ENCODE assay signal across 19 cellular contexts in genomic region chr13:33250594-33250993, GRCh38. TPM values are rescaled to one million over a fixed set of nuclear protein-coding genes. Genes with fewer than 3 reads are reported as not detected.
A peak's percentile ranks its signal among the peaks of the same experiment; 100 is the strongest.
DNase-seq lines count a peak whose midpoint lies in the region; ATAC-seq and TF ChIP-seq lines count a peak whose summit lies in the region.
"Had no signal": no experiment of that assay in that cellular context is flagged by ENCODE, and none has a peak within 500 bp of the region (broad histone marks: within the 10 kb centered on the region; RNA-seq: fewer than 3 reads in every experiment).

No MANE protein-coding gene starts in this region.

- TF ChIP-seq POLR2A in stomach (IDR thresholded peaks at IDR 0.05), result no peak

- H3K4me3 ChIP-seq in stomach (no peak overlapping the region), aorta (ENCODE audit: low read length in 2 of 2) (no peak overlapping the region)
- H3K4me3 ChIP-seq: SK-N-MC had no signal

- no peaks in the 10 kb centered on the region for H3K27me3 Mint-ChIP-seq in type B pancreatic cell

- TF ChIP-seq CTCF in foreskin keratinocyte (conservative IDR thresholded peaks at IDR 0.05) (no peak), stomach (IDR thresholded peaks at IDR 0.05) (no peak), type B pancreatic cell (conservative IDR thresholded peaks at IDR 0.05) (no peak), omental fat pad (IDR thresholded peaks at IDR 0.05) (no peak)

- H3K36me3 Mint-ChIP-seq in type B pancreatic cell, result peaks cover 9% of the 10 kb centered on the region
- H3K36me3 Mint-ChIP-seq: CD4-positive, CD25-positive, alpha-beta regulatory T cell; stimulated activated effector memory CD8-positive, alpha-beta T cell treated with anti-CD3 and anti-CD28 coated beads, Interleukin-12 subunit alpha, Interleukin-12 subunit beta, amount 100 ng/mL, for 72 hours had no signal

- H3K36me3 ChIP-seq in stomach, result no peaks in the 10 kb centered on the region
- no peaks in the 10 kb centered on the region for H3K36me3 ChIP-seq in aorta (ENCODE audit: control insufficient read depth in 1 of 2, insufficient read depth in 2 of 2, low read length in 1 of 2)

- no peaks in the 10 kb centered on the region for H3K27me3 ChIP-seq in foreskin keratinocyte
- no peaks in the 10 kb centered on the region for H3K27me3 ChIP-seq in stomach
- H3K27me3 ChIP-seq in aorta (ENCODE audit: control insufficient read depth in 1 of 2, insufficient read depth in 2 of 2, low read length in 1 of 2), result no peaks in the 10 kb centered on the region

- H3K9me3 Mint-ChIP-seq in type B pancreatic cell, result no peaks in the 10 kb centered on the region
- H3K9me3 Mint-ChIP-seq: CD4-positive, CD25-positive, alpha-beta regulatory T cell; stimulated activated effector memory CD8-positive, alpha-beta T cell treated with anti-CD3 and anti-CD28 coated beads, Interleukin-12 subunit alpha, Interleukin-12 subunit beta, amount 100 ng/mL, for 72 hours had no signal

- H3K27ac Mint-ChIP-seq in type B pancreatic cell, result no peak overlapping the region
- H3K27ac Mint-ChIP-seq: CD4-positive, CD25-positive, alpha-beta regulatory T cell; stimulated activated effector memory CD8-positive, alpha-beta T cell treated with anti-CD3 and anti-CD28 coated beads, Interleukin-12 subunit alpha, Interleukin-12 subunit beta, amount 100 ng/mL, for 72 hours had no signal

- H3K4me3 Mint-ChIP-seq in type B pancreatic cell, result no peak overlapping the region
- H3K4me3 Mint-ChIP-seq: CD4-positive, CD25-positive, alpha-beta regulatory T cell; stimulated activated effector memory CD8-positive, alpha-beta T cell treated with anti-CD3 and anti-CD28 coated beads, Interleukin-12 subunit alpha, Interleukin-12 subunit beta, amount 100 ng/mL, for 72 hours had no signal

- H3K27ac ChIP-seq in angular gyrus (ENCODE audit: low read depth, low read length) (peak overlapping the region; percentile 29), foreskin keratinocyte (peak overlapping the region; percentile 9), stomach (peak overlapping the region in 3 of 5 donors; percentile 34 to 60 (median 60)), aorta (ENCODE audit: low read depth in 1 of 2, low read length in 2 of 2) (peak overlapping the region in 1 of 2 donors; percentile 22)
- H3K27ac ChIP-seq: KMS-11, SK-N-MC had no signal

- no peak for DNase-seq in foreskin keratinocyte
- no peak for DNase-seq in stomach
- no peak for DNase-seq in aorta
- no peak for DNase-seq in type B pancreatic cell (ENCODE audit: extremely low spot score, unreplicated experiment)
- no peak for DNase-seq in activated effector memory CD4-positive, alpha-beta T cell treated with anti-CD3 and anti-CD28 coated beads, Interleukin-2, amount 50 U/mL, for 16 hours
- no peak for DNase-seq in omental fat pad (ENCODE audit: low spot score)
- DNase-seq: activated CD4-positive, CD25-positive, alpha-beta regulatory T cell; activated CD8-positive, alpha-beta memory T cell treated with anti-CD3 and anti-CD28 coated beads, Interleukin-2, amount 50 U/mL, for 48 hours; activated naive CD4-positive, alpha-beta T cell treated with anti-CD3 and anti-CD28 coated beads, Interleukin-2, amount 50 U/mL, for 16 hours; CD4-positive, CD25-positive, alpha-beta regulatory T cell; cerebellar nuclear complex; NCI-H2081 treated with DMSO at 0.1 percent for 48 hours; posterior cingulate gyrus; stimulated activated CD4-positive, alpha-beta T cell treated with anti-CD3 and anti-CD28 coated beads, Interleukin-2, amount 100 ng/mL, for 48 hours had no signal

- TF ChIP-seq EP300 in stomach (IDR thresholded peaks at IDR 0.05), result no peak

- H3K4me1 ChIP-seq in foreskin keratinocyte, result peaks cover 37% of the 10 kb centered on the region
- peaks cover 0 to 59% (median 15%) of the 10 kb centered on the region in 4 donors for H3K4me1 ChIP-seq in stomach
- H3K4me1 ChIP-seq in aorta (ENCODE audit: control insufficient read depth in 1 of 2, insufficient read depth in 2 of 2, low read length in 2 of 2), result peaks cover 0 to 4% of the 10 kb centered on the region in 2 donors

- ATAC-seq in GM21529 (IDR thresholded peaks at IDR 0.05; ENCODE audit: unreplicated experiment), result peak; percentile 7
- ATAC-seq in foreskin keratinocyte, result no peak
- no peak for ATAC-seq in aorta (ENCODE audit: low FRiP score)
- ATAC-seq in omental fat pad (ENCODE audit: low FRiP score), result no peak

- peaks cover 9% of the 10 kb centered on the region for H3K4me1 Mint-ChIP-seq in type B pancreatic cell (ENCODE audit: unreplicated experiment)
- H3K4me1 Mint-ChIP-seq: CD4-positive, CD25-positive, alpha-beta regulatory T cell; stimulated activated effector memory CD8-positive, alpha-beta T cell treated with anti-CD3 and anti-CD28 coated beads, Interleukin-12 subunit alpha, Interleukin-12 subunit beta, amount 100 ng/mL, for 72 hours had no signal

- intact Hi-C loops in stomach (cut with DNase I; ENCODE audit: low total_unique reads), result no loop called here
- intact Hi-C loops in aorta (cut with DNase I), result no loop called here

- H3K9me3 ChIP-seq in stomach (no peaks in the 10 kb centered on the region), aorta (ENCODE audit: control insufficient read depth, low read length) (no peaks in the 10 kb centered on the region)

RNA-seq across cellular contexts. Expression of gene STARD13, which starts 35.0 kb away (rescaled TPM):
- total RNA-seq in foreskin keratinocyte (12.6 and 13.2 TPM in 2 replicates), stomach (100 to 1,000 TPM in 1 of 5 donors, 10 to 100 TPM in 4; 41.3 to 158 (median 54.3) TPM), aorta (10 to 100 TPM; 62.4 to 85.5 TPM), type B pancreatic cell (ENCODE audit: low replicate concordance) (12.1 and 24.7 TPM in 2 replicates), omental fat pad (10 to 100 TPM; 31.1 to 63.4 (median 38.9) TPM)
- polyA plus RNA-seq in foreskin keratinocyte (2.3 and 3.5 TPM in 2 replicates), stomach (1 to 10 TPM; 4.4 to 9.2 (median 6.7) TPM), aorta (10 to 100 TPM; 15.0 to 17.2 TPM)
- total RNA-seq: CD4-positive, CD25-positive, alpha-beta regulatory T cell had no signal
- polyA plus RNA-seq: CD4-positive, CD25-positive, alpha-beta regulatory T cell had no signal
